25 cellular contexts compared by ENCODE assay signal in genomic region chr10:102682441-102682840, GRCh38. TPM values are rescaled to one million over a fixed set of nuclear protein-coding genes. Genes with fewer than 3 reads are reported as not detected.
DNase-seq lines count a peak whose midpoint lies in the region; ATAC-seq and TF ChIP-seq lines count a peak whose summit lies in the region.
"Had no signal": no experiment of that assay in that cellular context is flagged by ENCODE, and none has a peak within 500 bp of the region (broad histone marks: within the 10 kb centered on the region; RNA-seq: fewer than 3 reads in every experiment).

No MANE protein-coding gene starts in this region.

- H3K27me3 Mint-ChIP-seq in T-cell, result no peaks in the 10 kb centered on the region
- H3K27me3 Mint-ChIP-seq: activated CD4-positive, alpha-beta memory T cell treated with anti-CD3 and anti-CD28 coated beads, Interleukin-2, amount 10 ng/mL, durations not matched to agents 7 days and 5 days had no signal

- peak; percentile 28 for DNase-seq in activated CD4-positive, alpha-beta T cell treated with anti-CD3 and anti-CD28 coated beads, Interleukin-2, amount 50 U/mL, for 1 hour
- no peak for DNase-seq in activated CD4-positive, alpha-beta T cell treated with anti-CD3 and anti-CD28 coated beads, Interleukin-2, amount 50 U/mL, for 48 hours
- DNase-seq in T-cell, result peak in 5 of 34 experiments; percentile 14 to 36 (median 25)
- DNase-seq in lower lobe of right lung, result peak; percentile 63
- no peak for DNase-seq in upper lobe of right lung
- no peak for DNase-seq in foreskin melanocyte
- DNase-seq: activated CD4-positive, alpha-beta memory T cell treated with anti-CD3 and anti-CD28 coated beads, Interleukin-2, amount 10 ng/mL, durations not matched to agents 7 days and 5 days; activated gamma-delta T cell treated with Interleukin-2 at 50 U/mL for 16 hours; adrenal gland; GM23248; HFFc6; Kasumi-1; kidney; mammary epithelial cell; NCI-H146; NCI-H2171 treated with DMSO at 0.1 percent for 48 hours; NCI-H526; occipital lobe; SHP77; stimulated activated naive CD8-positive, alpha-beta T cell treated with anti-CD3 and anti-CD28 coated beads, Interleukin-15, Interleukin-2, amounts not matched to agents 100 U/mL and 50 U/mL, for 24 hours; T-helper 9 cell; testis had no signal

- CTCF ChIA-PET in T-cell (lab: Charles Lee), result no interaction called here

- POLR2A ChIA-PET in T-cell (lab: Charles Lee), result interaction anchor here (0.5 to 0.6 kb wide), 2 partner anchors 36 to 694 kb away, joined by 3 to 6 read pairs; no protein-coding TSS in a partner anchor

- H3K4me3 Mint-ChIP-seq in T-cell, result no peak overlapping the region
- H3K4me3 Mint-ChIP-seq: activated CD4-positive, alpha-beta memory T cell treated with anti-CD3 and anti-CD28 coated beads, Interleukin-2, amount 10 ng/mL, durations not matched to agents 7 days and 5 days; HFFc6 had no signal

- H3K27me3 ChIP-seq in lower lobe of right lung (ENCODE audit: low read depth), result no peaks in the 10 kb centered on the region
- no peaks in the 10 kb centered on the region for H3K27me3 ChIP-seq in upper lobe of right lung
- H3K27me3 ChIP-seq: adrenal gland, testis had no signal

- peaks cover 18% of the 10 kb centered on the region for H3K4me1 ChIP-seq in lower lobe of right lung
- peaks cover 18% of the 10 kb centered on the region for H3K4me1 ChIP-seq in upper lobe of right lung

- no peaks in the 10 kb centered on the region for H3K9me3 ChIP-seq in lower lobe of right lung
- no peaks in the 10 kb centered on the region for H3K9me3 ChIP-seq in upper lobe of right lung
- H3K9me3 ChIP-seq: adrenal gland, testis had no signal

- H3K27ac ChIP-seq in lower lobe of right lung, result no peak overlapping the region
- no peak overlapping the region for H3K27ac ChIP-seq in upper lobe of right lung
- H3K27ac ChIP-seq: adrenal gland, GM23248, testis, VCaP had no signal

- H3K36me3 Mint-ChIP-seq in T-cell, result peaks cover 23% of the 10 kb centered on the region

- ATAC-seq in T-cell (replicated peaks in 1 of 4), result peak in 3 of 4 experiments; percentile 50 to 84 (median 54)
- peak; percentile 18 to 68 for ATAC-seq in lower lobe of right lung
- ATAC-seq in upper lobe of right lung, result peak; percentile 62
- no peak for ATAC-seq in HG02623 (IDR thresholded peaks at IDR 0.05; ENCODE audit: unreplicated experiment)
- ATAC-seq in GM19455 (IDR thresholded peaks at IDR 0.05; ENCODE audit: unreplicated experiment), result no peak
- ATAC-seq: stimulated activated naive CD8-positive, alpha-beta T cell treated with anti-CD3 and anti-CD28 coated beads, Interleukin-15, Interleukin-2, amounts not matched to agents 100 U/mL and 50 U/mL, for 24 hours had no signal

- intact Hi-C loops in lower lobe of right lung (cut with DNase I), result no loop called here
- intact Hi-C loops in upper lobe of right lung (cut with DNase I), result no loop called here

- peaks cover 14 to 27% (median 19%) of the 10 kb centered on the region in 3 donors for H3K4me1 Mint-ChIP-seq in T-cell

- TF ChIP-seq CTCF in lower lobe of right lung (IDR thresholded peaks at IDR 0.05), result no peak
- TF ChIP-seq CTCF in upper lobe of right lung (IDR thresholded peaks at IDR 0.05), result no peak

- H3K36me3 ChIP-seq in lower lobe of right lung (peaks cover 11% of the 10 kb centered on the region), upper lobe of right lung (peaks cover 8% of the 10 kb centered on the region)

- peak overlapping the region in 1 of 2 donors; percentile 0 for H3K27ac Mint-ChIP-seq in T-cell
- H3K27ac Mint-ChIP-seq: activated CD4-positive, alpha-beta memory T cell treated with anti-CD3 and anti-CD28 coated beads, Interleukin-2, amount 10 ng/mL, durations not matched to agents 7 days and 5 days; HFFc6 had no signal

- no peaks in the 10 kb centered on the region for H3K9me3 Mint-ChIP-seq in T-cell
- H3K9me3 Mint-ChIP-seq: activated CD4-positive, alpha-beta memory T cell treated with anti-CD3 and anti-CD28 coated beads, Interleukin-2, amount 10 ng/mL, durations not matched to agents 7 days and 5 days; HFFc6 had no signal

- H3K4me3 ChIP-seq in lower lobe of right lung, result no peak overlapping the region
- no peak overlapping the region for H3K4me3 ChIP-seq in upper lobe of right lung
- H3K4me3 ChIP-seq: adrenal gland, GM23248, testis had no signal

RNA-seq across cellular contexts. Expression of gene ARL3, which starts 31.8 kb away (rescaled TPM):
- total RNA-seq in T-cell (1 to 10 TPM; 2.7 to 5.0 (median 3.5) TPM), lower lobe of right lung (7.3 TPM), upper lobe of right lung (7.5 TPM)

RNA-seq across cellular contexts. Expression of gene SFXN2, which starts 32.0 kb away (rescaled TPM):
- total RNA-seq in T-cell (10 to 100 TPM in 4 of 5 donors, 1 to 10 TPM in 1; 9.2 to 32.6 (median 22.6) TPM), lower lobe of right lung (10.0 TPM), upper lobe of right lung (12.0 TPM)

RNA-seq across cellular contexts. Expression of gene TRIM8, which starts 38.2 kb away (rescaled TPM):
- total RNA-seq in T-cell (10 to 100 TPM; 54.2 to 74.7 (median 67.9) TPM), lower lobe of right lung (142 TPM), upper lobe of right lung (146 TPM)

Comparison
In these comparisons a context has a peak if more than half of its experiments do, and no peak if none do; other contexts are left out.
1. DNase-seq: peak in activated CD4-positive, alpha-beta T cell treated with anti-CD3 and anti-CD28 coated beads, Interleukin-2, amount 50 U/mL, for 1 hour (single experiment) and lower lobe of right lung (single experiment); none in activated CD4-positive, alpha-beta T cell treated with anti-CD3 and anti-CD28 coated beads, Interleukin-2, amount 50 U/mL, for 48 hours (0 of 2), upper lobe of right lung (single experiment) and foreskin melanocyte (single experiment).
2. ATAC-seq: peak in T-cell (3 of 4), lower lobe of right lung (2 of 2) and upper lobe of right lung (single experiment); none in HG02623 (single experiment) and GM19455 (single experiment).